ENCODE assay signal across 1 cellular context in genomic region chr6:157535354-157536217, GRCh38.
A peak's percentile ranks its signal among the peaks of the same experiment; 100 is the strongest.
TF ChIP-seq lines count a peak whose summit lies in the region.

No MANE protein-coding gene starts in this region.

TF ChIP-seq in HepG2, 621 proteins besides CTCF, POLR2A, EP300 and RAD21 (continued from another document and continues in another):
- no peak for TF ChIP-seq ZNF318 (CRISPR knock-in tag; IDR thresholded peaks at IDR 0.05)
- TF ChIP-seq ZNF446 (CRISPR knock-in tag; IDR thresholded peaks at IDR 0.05), result no peak
- no peak for TF ChIP-seq KLF15 (CRISPR knock-in tag; IDR thresholded peaks at IDR 0.05; ENCODE audit: borderline replicate concordance)
- TF ChIP-seq HOMEZ (CRISPR knock-in tag; IDR thresholded peaks at IDR 0.05; ENCODE audit: low read depth), result 0 out of 2 replicates have a peak, but pooled peaks have one; percentile 21
- no peak for TF ChIP-seq ZNF75D (CRISPR knock-in tag; IDR thresholded peaks at IDR 0.05; ENCODE audit: borderline replicate concordance)
- no peak for TF ChIP-seq THAP8 (CRISPR knock-in tag; IDR thresholded peaks at IDR 0.05; ENCODE audit: borderline replicate concordance)
- TF ChIP-seq NFE2 (CRISPR knock-in tag; IDR thresholded peaks at IDR 0.05), result no peak
- TF ChIP-seq ZNF264 (CRISPR knock-in tag; IDR thresholded peaks at IDR 0.05), result 0 out of 2 replicates have a peak, but pooled peaks have one; percentile 8
- TF ChIP-seq KDM5B (CRISPR knock-in tag; IDR thresholded peaks at IDR 0.05; ENCODE audit: borderline replicate concordance), result no peak
- TF ChIP-seq PHF5A (CRISPR knock-in tag; IDR thresholded peaks at IDR 0.05; ENCODE audit: low read depth, unreplicated experiment), result no peak
- TF ChIP-seq GZF1 (CRISPR knock-in tag; IDR thresholded peaks at IDR 0.05), result peak; percentile 69; the same call in 1 of the 2 replicates
- peak; percentile 46; the same call in 1 of the 2 replicates for TF ChIP-seq SALL1 (CRISPR knock-in tag; IDR thresholded peaks at IDR 0.05)
- TF ChIP-seq SMAD9 (CRISPR knock-in tag; IDR thresholded peaks at IDR 0.05), result no peak
- peak; percentile 69 for TF ChIP-seq ARID5B (CRISPR knock-in tag; IDR thresholded peaks at IDR 0.05)
- TF ChIP-seq ELF3 (CRISPR knock-in tag; IDR thresholded peaks at IDR 0.05), result peak; percentile 79
- no peak for TF ChIP-seq ZBTB20 (CRISPR knock-in tag; IDR thresholded peaks at IDR 0.05; ENCODE audit: borderline replicate concordance, low read depth)
- peak; percentile 27; the same call in 1 of the 2 replicates for TF ChIP-seq CREM (IDR thresholded peaks at IDR 0.05)
- no peak for TF ChIP-seq CREM (CRISPR knock-in tag; IDR thresholded peaks at IDR 0.05)
- TF ChIP-seq ZNF142 (CRISPR knock-in tag; IDR thresholded peaks at IDR 0.05), result peak; percentile 81
- peak; percentile 19; the same call in 1 of the 2 replicates for TF ChIP-seq GMEB1 (CRISPR knock-in tag; IDR thresholded peaks at IDR 0.05; ENCODE audit: borderline replicate concordance)
- no peak for TF ChIP-seq ZNF570 (CRISPR knock-in tag; IDR thresholded peaks at IDR 0.05; ENCODE audit: borderline replicate concordance)
- 0 out of 2 replicates have a peak, but pooled peaks have one; percentile 3 for TF ChIP-seq SMC3 (IDR thresholded peaks at IDR 0.05; ENCODE audit: low read length)
- no peak for TF ChIP-seq YEATS4 (CRISPR knock-in tag; IDR thresholded peaks at IDR 0.05; ENCODE audit: borderline replicate concordance)
- TF ChIP-seq ZBTB2 (CRISPR knock-in tag; IDR thresholded peaks at IDR 0.05; ENCODE audit: low read depth), result no peak
- TF ChIP-seq MATR3 (CRISPR knock-in tag; IDR thresholded peaks at IDR 0.05), result no peak
- TF ChIP-seq TBX2 (CRISPR knock-in tag; IDR thresholded peaks at IDR 0.05; ENCODE audit: borderline replicate concordance), result peak; percentile 47; the same call in 1 of the 2 replicates
- no peak for TF ChIP-seq ZBTB44 (CRISPR knock-in tag; IDR thresholded peaks at IDR 0.05)
- no peak for TF ChIP-seq GPN1 (CRISPR knock-in tag; IDR thresholded peaks at IDR 0.05; ENCODE audit: borderline replicate concordance)
- TF ChIP-seq GATA4 (IDR thresholded peaks at IDR 0.05; ENCODE audit: borderline replicate concordance, low read depth), result no peak
